Comparison of ENCODE assay signal across 1 cellular context in the genomic region with DNA sequence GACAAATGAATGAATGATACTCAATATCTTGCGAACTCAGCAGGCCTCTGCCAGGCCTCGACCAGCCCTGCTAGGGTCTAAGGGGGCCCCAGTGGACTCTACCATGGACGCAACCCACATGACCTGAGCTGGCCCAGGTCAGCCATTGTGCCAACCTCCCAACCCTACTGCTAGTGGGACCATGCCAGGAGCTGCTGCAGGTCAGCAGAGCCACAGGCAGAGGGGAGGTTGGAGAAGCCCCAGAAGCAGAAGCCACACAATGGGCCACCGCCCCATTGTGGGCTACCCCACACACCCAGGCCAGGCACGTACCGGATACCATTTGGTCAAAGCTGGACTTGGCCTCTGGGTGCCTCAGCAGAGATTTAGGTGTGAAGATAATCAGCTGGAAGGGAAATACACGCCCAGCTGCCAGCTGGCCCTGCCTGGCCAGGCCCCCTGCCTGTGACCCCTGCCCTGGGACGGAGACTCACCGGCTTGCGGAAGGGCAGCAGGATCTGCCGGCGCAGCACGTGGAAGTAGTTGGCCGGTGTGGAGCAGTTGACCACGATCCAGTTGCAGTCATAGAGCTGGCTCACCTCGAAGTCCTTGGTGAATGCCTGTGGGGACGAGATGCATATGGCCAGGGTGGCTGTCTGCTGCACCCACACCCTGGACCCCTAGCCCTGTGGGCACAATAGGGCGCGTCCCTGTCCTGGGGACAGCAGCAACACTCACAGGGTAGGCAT.
TF ChIP-seq lines count a peak whose summit lies in the region.

No MANE protein-coding gene starts in this region.

TF ChIP-seq in HepG2, 621 proteins besides CTCF, POLR2A, EP300 and RAD21:
- no peak for TF ChIP-seq FOSL1 (CRISPR knock-in tag; IDR thresholded peaks at IDR 0.05; ENCODE audit: borderline replicate concordance)
- TF ChIP-seq TBX3 (IDR thresholded peaks at IDR 0.05; ENCODE audit: borderline replicate concordance) = no peak
- no peak for TF ChIP-seq ZC3H4 (CRISPR knock-in tag; IDR thresholded peaks at IDR 0.05; ENCODE audit: borderline replicate concordance)
- no peak for TF ChIP-seq ZNF652 (CRISPR knock-in tag; IDR thresholded peaks at IDR 0.05; ENCODE audit: borderline replicate concordance, low read depth)
- TF ChIP-seq NRL (CRISPR knock-in tag; IDR thresholded peaks at IDR 0.05; ENCODE audit: borderline replicate concordance) = no peak
- no peak for TF ChIP-seq ZNF343 (CRISPR knock-in tag; IDR thresholded peaks at IDR 0.05)
- TF ChIP-seq KDM5A (IDR thresholded peaks at IDR 0.05; ENCODE audit: borderline replicate concordance, low read length) = no peak
- TF ChIP-seq ZNF274 (CRISPR knock-in tag; IDR thresholded peaks at IDR 0.05) = no peak
- no peak for TF ChIP-seq ZNF557 (CRISPR knock-in tag; IDR thresholded peaks at IDR 0.05)
- no peak for TF ChIP-seq ZNF10 (CRISPR knock-in tag; IDR thresholded peaks at IDR 0.05; ENCODE audit: borderline replicate concordance, low read depth)
- TF ChIP-seq, protein P1, sequence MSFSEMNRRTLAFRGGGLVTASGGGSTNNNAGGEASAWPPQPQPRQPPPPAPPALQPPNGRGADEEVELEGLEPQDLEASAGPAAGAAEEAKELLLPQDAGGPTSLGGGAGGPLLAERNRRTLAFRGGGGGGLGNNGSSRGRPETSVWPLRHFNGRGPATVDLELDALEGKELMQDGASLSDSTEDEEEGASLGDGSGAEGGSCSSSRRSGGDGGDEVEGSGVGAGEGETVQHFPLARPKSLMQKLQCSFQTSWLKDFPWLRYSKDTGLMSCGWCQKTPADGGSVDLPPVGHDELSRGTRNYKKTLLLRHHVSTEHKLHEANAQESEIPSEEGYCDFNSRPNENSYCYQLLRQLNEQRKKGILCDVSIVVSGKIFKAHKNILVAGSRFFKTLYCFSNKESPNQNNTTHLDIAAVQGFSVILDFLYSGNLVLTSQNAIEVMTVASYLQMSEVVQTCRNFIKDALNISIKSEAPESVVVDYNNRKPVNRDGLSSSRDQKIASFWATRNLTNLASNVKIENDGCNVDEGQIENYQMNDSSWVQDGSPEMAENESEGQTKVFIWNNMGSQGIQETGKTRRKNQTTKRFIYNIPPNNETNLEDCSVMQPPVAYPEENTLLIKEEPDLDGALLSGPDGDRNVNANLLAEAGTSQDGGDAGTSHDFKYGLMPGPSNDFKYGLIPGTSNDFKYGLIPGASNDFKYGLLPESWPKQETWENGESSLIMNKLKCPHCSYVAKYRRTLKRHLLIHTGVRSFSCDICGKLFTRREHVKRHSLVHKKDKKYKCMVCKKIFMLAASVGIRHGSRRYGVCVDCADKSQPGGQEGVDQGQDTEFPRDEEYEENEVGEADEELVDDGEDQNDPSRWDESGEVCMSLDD (CRISPR knock-in tag; IDR thresholded peaks at IDR 0.05; ENCODE audit: borderline replicate concordance) = no peak
- no peak for TF ChIP-seq ARID3A (IDR thresholded peaks at IDR 0.05; ENCODE audit: low read depth, low read length)
- TF ChIP-seq ZNF512 (CRISPR knock-in tag; IDR thresholded peaks at IDR 0.05) = no peak
- TF ChIP-seq ZFAT (CRISPR knock-in tag; conservative IDR thresholded peaks at IDR 0.05) = no peak
- TF ChIP-seq HMGXB4 (CRISPR knock-in tag; IDR thresholded peaks at IDR 0.05; ENCODE audit: borderline replicate concordance in 1 of 2, low read depth in 1 of 2) = no peak
